1 cellular context compared by ENCODE assay signal in the genomic region with DNA sequence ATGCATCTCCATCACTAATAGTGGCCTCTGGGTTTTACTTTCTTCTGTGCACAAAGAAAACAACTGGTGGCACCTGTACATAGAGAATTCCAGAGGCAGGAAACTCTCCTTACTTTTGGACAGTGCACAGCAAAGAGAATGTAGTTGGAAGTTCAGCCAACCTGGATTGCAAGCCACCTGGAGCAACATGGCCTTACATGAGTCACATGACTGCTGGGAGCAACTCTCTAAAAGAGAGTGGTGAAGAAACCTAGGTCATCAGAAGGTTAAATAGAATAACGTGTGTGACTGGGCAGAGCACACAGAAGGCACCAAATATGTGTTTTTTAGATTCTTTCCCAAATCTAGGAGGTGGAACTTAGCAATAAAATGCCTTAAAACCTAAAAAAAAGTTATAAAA.
TF ChIP-seq lines count a peak whose summit lies in the region.

No MANE protein-coding gene starts in this region.

TF ChIP-seq in K562, 482 proteins besides CTCF, POLR2A, EP300 and RAD21:
- TF ChIP-seq ZBTB11 (CRISPR knock-in tag; IDR thresholded peaks at IDR 0.05) (peak in 1 of 3 experiments; percentile 27; a peak in 1 of 6 replicates), TFE3 (CRISPR knock-in tag; IDR thresholded peaks at IDR 0.05) (peak; percentile 62)
